ENCODE assay signal across 8 cellular contexts in the genomic region with DNA sequence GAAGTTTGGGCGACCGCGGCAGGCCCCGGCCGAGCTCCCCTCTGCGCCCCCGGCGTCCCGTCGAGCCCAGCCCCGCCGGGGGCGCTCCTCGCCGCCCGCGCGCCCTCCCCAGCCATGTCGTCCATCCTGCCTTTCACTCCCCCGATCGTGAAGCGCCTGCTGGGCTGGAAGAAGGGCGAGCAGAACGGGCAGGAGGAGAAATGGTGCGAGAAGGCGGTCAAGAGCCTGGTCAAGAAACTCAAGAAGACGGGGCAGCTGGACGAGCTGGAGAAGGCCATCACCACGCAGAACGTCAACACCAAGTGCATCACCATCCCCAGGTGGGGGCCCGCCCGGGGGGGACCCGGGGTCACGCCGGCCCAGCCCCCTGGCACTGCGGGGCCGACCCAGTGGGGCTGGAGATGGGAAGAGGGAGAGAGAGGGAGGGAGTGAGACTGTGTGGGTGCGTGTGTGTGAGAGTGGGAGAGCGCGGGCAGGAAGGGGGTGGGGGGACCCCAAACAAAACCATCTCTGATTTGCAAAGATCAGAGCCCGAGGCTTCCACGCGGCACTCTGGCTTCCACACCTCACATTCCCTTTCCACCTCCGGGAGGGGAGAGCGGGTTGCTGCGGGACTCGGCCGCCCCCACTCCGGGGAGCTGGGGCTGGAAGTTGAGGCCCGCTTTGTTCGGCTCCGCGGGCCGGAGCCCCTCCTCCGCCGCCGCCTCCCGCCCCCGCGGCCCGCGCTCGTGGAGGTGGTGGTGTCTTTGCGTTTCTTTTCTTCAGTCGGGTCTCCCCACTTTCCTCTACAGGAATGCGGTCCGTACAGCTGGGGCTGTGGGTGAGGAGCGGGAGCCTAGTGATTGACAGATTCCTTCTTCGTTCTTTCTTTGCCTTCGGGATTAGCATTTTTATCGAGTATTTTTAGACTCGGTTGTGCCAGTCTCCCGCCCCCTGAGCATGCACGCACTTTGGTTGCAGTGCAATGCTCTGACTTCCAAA. TPM values are rescaled to one million over a fixed set of nuclear protein-coding genes. Genes with fewer than 3 reads are reported as not detected.
DNase-seq lines count a peak whose midpoint lies in the region; ATAC-seq and TF ChIP-seq lines count a peak whose summit lies in the region.

No MANE protein-coding gene starts in this region.

- H3K4me3 ChIP-seq in neutrophil (ENCODE audit: low read depth in 1 of 2, low read length in 1 of 2), result peak overlapping the region; percentile 63 to 71

- H3K27ac Mint-ChIP-seq in CD4-positive, alpha-beta T cell, result peak overlapping the region; percentile 92
- peak overlapping the region; percentile 93 for H3K27ac Mint-ChIP-seq in activated CD4-positive, alpha-beta memory T cell treated with anti-CD3 and anti-CD28 coated beads for 36 hours

- peaks cover 21% of the 10 kb centered on the region for H3K36me3 Mint-ChIP-seq in CD4-positive, alpha-beta T cell (ENCODE audit: low read depth)
- H3K36me3 Mint-ChIP-seq in activated CD4-positive, alpha-beta memory T cell treated with anti-CD3 and anti-CD28 coated beads for 36 hours, result peaks cover 15% of the 10 kb centered on the region

- DNase-seq in CD4-positive, alpha-beta T cell, result peak in 2 of 10 experiments; percentile 38 to 54
- peak; percentile 57 for DNase-seq in activated CD4-positive, alpha-beta memory T cell treated with anti-CD3 and anti-CD28 coated beads for 36 hours
- DNase-seq in erythroblast (lab: John Stamatoyannopoulos, UW) (peak; percentile 57 to 66), SK-N-DZ (ENCODE audit: low spot score) (no peak), omental fat pad (ENCODE audit: low spot score) (no peak)

- intact Hi-C loops in CD4-positive, alpha-beta T cell (cut with DNase I, micrococcal nuclease), result loop anchor here (5.0 to 10.0 kb wide), 3 partner anchors 36 to 188 kb away; a partner anchor contains a TSS
- intact Hi-C loops in activated CD4-positive, alpha-beta memory T cell treated with anti-CD3 and anti-CD28 coated beads for 36 hours (cut with micrococcal nuclease), result loop anchor here (5.0 to 10.0 kb wide), 4 partner anchors 34 to 768 kb away; no protein-coding TSS in a partner anchor

- H3K27me3 ChIP-seq in CD4-positive, alpha-beta T cell (ENCODE audit: control insufficient read depth, insufficient read depth, low read length), result no peaks in the 10 kb centered on the region
- H3K27me3 ChIP-seq in neutrophil, result peaks cover 38% of the 10 kb centered on the region

- H3K4me1 Mint-ChIP-seq in CD4-positive, alpha-beta T cell (ENCODE audit: low read depth), result peaks cover 69% of the 10 kb centered on the region
- peaks cover 47% of the 10 kb centered on the region for H3K4me1 Mint-ChIP-seq in activated CD4-positive, alpha-beta memory T cell treated with anti-CD3 and anti-CD28 coated beads for 36 hours (ENCODE audit: low read depth)

- no peaks in the 10 kb centered on the region for H3K27me3 Mint-ChIP-seq in CD4-positive, alpha-beta T cell
- peaks cover 10% of the 10 kb centered on the region for H3K27me3 Mint-ChIP-seq in activated CD4-positive, alpha-beta memory T cell treated with anti-CD3 and anti-CD28 coated beads for 36 hours

- no peaks in the 10 kb centered on the region for H3K9me3 ChIP-seq in CD4-positive, alpha-beta T cell (ENCODE audit: control insufficient read depth, low read length)
- no peaks in the 10 kb centered on the region for H3K9me3 ChIP-seq in neutrophil

- CTCF ChIA-PET in CD4-positive, alpha-beta T cell (lab: Charles Lee), result interaction anchor here (0.9 to 1.1 kb wide), 5 partner anchors 15 to 120 kb away, joined by 3 to 4 read pairs (median 4); no protein-coding TSS in a partner anchor
- CTCF ChIA-PET in activated CD4-positive, alpha-beta memory T cell treated with anti-CD3 and anti-CD28 coated beads for 36 hours (lab: Charles Lee), result interaction anchor here (0.7 to 8.7 kb wide), 5 partner anchors 17 to 174 kb away, joined by 3 to 69 read pairs (median 3); no protein-coding TSS in a partner anchor

- H3K4me1 ChIP-seq in neutrophil (ENCODE audit: control insufficient read depth in 1 of 2, insufficient read depth in 1 of 2, low read depth in 1 of 2, low read length in 1 of 2), result peaks cover 32 to 34% of the 10 kb centered on the region in 2 experiments

- ATAC-seq in CD4-positive, alpha-beta T cell (ENCODE audit: poor library complexity), result peak; percentile 16
- ATAC-seq in HG02943 (IDR thresholded peaks at IDR 0.05; ENCODE audit: low read depth, unreplicated experiment) (peak; percentile 9), GM21825 (IDR thresholded peaks at IDR 0.05; ENCODE audit: unreplicated experiment) (no peak), omental fat pad (ENCODE audit: low FRiP score) (no peak)

- POLR2A ChIA-PET in CD4-positive, alpha-beta T cell (lab: Charles Lee), result interaction anchor here (0.7 to 8.4 kb wide), 25 partner anchors 8 to 188 kb away, joined by 3 to 119 read pairs (median 5); a partner anchor contains a TSS
- POLR2A ChIA-PET in activated CD4-positive, alpha-beta memory T cell treated with anti-CD3 and anti-CD28 coated beads for 36 hours (lab: Charles Lee), result interaction anchor here (0.6 to 6.0 kb wide), 15 partner anchors 9 to 109 kb away, joined by 3 to 54 read pairs (median 4); no protein-coding TSS in a partner anchor

- peak overlapping the region; percentile 62 for H3K27ac ChIP-seq in CD4-positive, alpha-beta T cell (ENCODE audit: low read depth, low read length)
- H3K27ac ChIP-seq in neutrophil, result no peak overlapping the region

- TF ChIP-seq POLR2A in erythroblast (IDR thresholded peaks at IDR 0.05; ENCODE audit: low read length), result no peak

- H3K9me3 Mint-ChIP-seq in CD4-positive, alpha-beta T cell, result no peaks in the 10 kb centered on the region
- H3K9me3 Mint-ChIP-seq in activated CD4-positive, alpha-beta memory T cell treated with anti-CD3 and anti-CD28 coated beads for 36 hours, result no peaks in the 10 kb centered on the region

- H3K36me3 ChIP-seq in neutrophil, result no peaks in the 10 kb centered on the region

- peak overlapping the region; percentile 95 for H3K4me3 Mint-ChIP-seq in CD4-positive, alpha-beta T cell
- peak overlapping the region; percentile 95 for H3K4me3 Mint-ChIP-seq in activated CD4-positive, alpha-beta memory T cell treated with anti-CD3 and anti-CD28 coated beads for 36 hours

- no peak for TF ChIP-seq CTCF in CD4-positive, alpha-beta T cell (IDR thresholded peaks at IDR 0.05)
- no peak for TF ChIP-seq CTCF in neutrophil (IDR thresholded peaks at IDR 0.05)
- no peak for TF ChIP-seq CTCF in omental fat pad (IDR thresholded peaks at IDR 0.05)

RNA-seq across cellular contexts. Expression of a gene that starts 0.9 kb away (rescaled TPM):
- total RNA-seq in CD4-positive, alpha-beta T cell, result 10 to 100 TPM; 30.0 to 31.0 TPM
- total RNA-seq in activated CD4-positive, alpha-beta memory T cell treated with anti-CD3 and anti-CD28 coated beads for 36 hours, result 10 to 100 TPM; 50.2 to 50.5 TPM
- 9.6 and 9.9 TPM in 2 replicates for polyA plus RNA-seq in SK-N-DZ (2014; cell fraction: cytosol; rRNA removed)
- polyA plus RNA-seq in SK-N-DZ (2014; cell fraction: nucleus; rRNA removed), result 9.2 and 14.6 TPM in 2 replicates
- 10 to 100 TPM; 30.9 to 58.1 (median 49.9) TPM for total RNA-seq in omental fat pad

Comparison
In these comparisons a context has a peak if more than half of its experiments do, and no peak if none do; other contexts are left out.
1. ATAC-seq: peak in CD4-positive, alpha-beta T cell (single experiment) and HG02943 (single experiment); none in GM21825 (single experiment) and omental fat pad (single experiment).
2. DNase-seq: peak in activated CD4-positive, alpha-beta memory T cell treated with anti-CD3 and anti-CD28 coated beads for 36 hours (single experiment) and erythroblast (2 of 2); none in SK-N-DZ (single experiment) and omental fat pad (single experiment).